In genomic region chr22:35684270-35684700, GRCh38 we compare ENCODE assay signal across 9 cellular contexts.
DNase-seq lines count a peak whose midpoint lies in the region; ATAC-seq and TF ChIP-seq lines count a peak whose summit lies in the region.
"Had no signal": no experiment of that assay in that cellular context is flagged by ENCODE, and none has a peak within 500 bp of the region (broad histone marks: within the 10 kb centered on the region; RNA-seq: fewer than 3 reads in every experiment).

No MANE protein-coding gene starts in this region.

- in situ Hi-C loops in KBM-7 (cut with MboI; ENCODE audit: low pct_unique_long_range_greater_than_20kb, low sequenced_read_pairs) (no loop called here), astrocyte of the spinal cord (cut with HindIII; ENCODE audit: low sequenced_read_pairs) (no loop called here)

- DNase-seq in AG20443 (ENCODE audit: low spot score) (peak; percentile 38), KBM-7 (peak; percentile 51), astrocyte of the spinal cord (ENCODE audit: low read depth, low spot score) (peak; percentile 42), iPS-NIHi7 (ENCODE audit: extremely low spot score) (peak; percentile 63), NCI-H510A (lab: John Stamatoyannopoulos, UW) (no peak)
- DNase-seq in activated CD4-positive, alpha-beta T cell treated with anti-CD3 and anti-CD28 coated beads, Interleukin-2, amount 50 U/mL, for 4 hours: no peak

- TF ChIP-seq CTCF in astrocyte of the spinal cord (IDR thresholded peaks at IDR 0.05; ENCODE audit: low read depth, low read length): peak; percentile 35

- TF ChIP-seq POLR2A in GM18505 (IDR thresholded peaks at IDR 0.05; ENCODE audit: borderline replicate concordance, extremely low read depth, insufficient read depth, insufficient read length): no peak

- ATAC-seq in GM18505 (IDR thresholded peaks at IDR 0.05; ENCODE audit: unreplicated experiment) (no peak), GM21526 (IDR thresholded peaks at IDR 0.05; ENCODE audit: low FRiP score, unreplicated experiment) (no peak)

- no peak overlapping the region for H3K4me3 ChIP-seq in astrocyte of the spinal cord (ENCODE audit: low read depth, low read length)
- H3K4me3 ChIP-seq: lung had no signal

Comparison
In these comparisons a context has a peak if more than half of its experiments do, and no peak if none do; other contexts are left out.
1. DNase-seq: peak in AG20443 (single experiment), KBM-7 (single experiment), astrocyte of the spinal cord (single experiment) and iPS-NIHi7 (single experiment); none in NCI-H510A (single experiment) and activated CD4-positive, alpha-beta T cell treated with anti-CD3 and anti-CD28 coated beads, Interleukin-2, amount 50 U/mL, for 4 hours (0 of 2).